In genomic region chr9:35639241-35639640, GRCh38 we compare ENCODE assay signal across 5 cellular contexts. TPM values are rescaled to one million over a fixed set of nuclear protein-coding genes. Genes with fewer than 3 reads are reported as not detected.
"Had no signal": no experiment of that assay in that cellular context is flagged by ENCODE, and none has a peak within 500 bp of the region (broad histone marks: within the 10 kb centered on the region; RNA-seq: fewer than 3 reads in every experiment).

No MANE protein-coding gene starts in this region.

RNA-seq across cellular contexts. Expression of gene SIT1, which starts 11.5 kb away (rescaled TPM):
- total RNA-seq: ascending aorta, bronchial epithelial cell, mesothelial cell of epicardium, myocyte, SK-MEL-5 had no signal

RNA-seq across cellular contexts. Expression of gene CD72, which starts 21.0 kb away (rescaled TPM):
- total RNA-seq: ascending aorta had no signal

RNA-seq across cellular contexts. Expression of gene ARHGEF39, which starts 25.8 kb away (rescaled TPM):
- total RNA-seq: myocyte had no signal
